In genomic region chr6:127376685-127377084, GRCh38 we compare ENCODE assay signal across 27 cellular contexts.
"Had no signal": no experiment of that assay in that cellular context is flagged by ENCODE, and none has a peak within 500 bp of the region (broad histone marks: within the 10 kb centered on the region; RNA-seq: fewer than 3 reads in every experiment).

No MANE protein-coding gene starts in this region.

- H3K4me2 ChIP-seq: hepatocyte had no signal

- H3K27me3 Mint-ChIP-seq: activated naive CD8-positive, alpha-beta T cell treated with anti-CD3 and anti-CD28 coated beads for 36 hours; T-cell had no signal

- H3K27ac Mint-ChIP-seq: activated CD4-positive, alpha-beta memory T cell treated with anti-CD3 and anti-CD28 coated beads for 36 hours; activated naive CD4-positive, alpha-beta T cell treated with anti-CD3 and anti-CD28 coated beads for 36 hours; activated naive CD8-positive, alpha-beta T cell treated with anti-CD3 and anti-CD28 coated beads for 36 hours; activated T-helper 1 cell treated with anti-CD3 and anti-CD28 coated beads, Interleukin-12 subunit alpha, Interleukin-12 subunit beta, Interleukin-2, Interleukin-4 antibody, amounts not matched to agents 30 ng/mL and 10 ng/mL and 1 ng/mL, durations not matched to agents 14 hours and 24 hours and 36 hours; endodermal cell; naive thymus-derived CD8-positive, alpha-beta T cell; T-cell had no signal

- H3K4me3 Mint-ChIP-seq: activated CD4-positive, alpha-beta memory T cell treated with anti-CD3 and anti-CD28 coated beads for 36 hours; activated naive CD4-positive, alpha-beta T cell treated with anti-CD3 and anti-CD28 coated beads for 36 hours; activated naive CD8-positive, alpha-beta T cell treated with anti-CD3 and anti-CD28 coated beads for 36 hours; activated T-helper 1 cell treated with anti-CD3 and anti-CD28 coated beads, Interleukin-12 subunit alpha, Interleukin-12 subunit beta, Interleukin-2, Interleukin-4 antibody, amounts not matched to agents 30 ng/mL and 10 ng/mL and 1 ng/mL, durations not matched to agents 14 hours and 24 hours and 36 hours; endodermal cell; naive thymus-derived CD8-positive, alpha-beta T cell; neural crest cell; T-cell had no signal

- H3K27ac ChIP-seq: adrenal gland, ascending aorta, brain microvascular endothelial cell, gastroesophageal sphincter, hepatocyte, pancreas, right atrium auricular region, tibial nerve, VCaP had no signal

- H3K27me3 ChIP-seq: adrenal gland, ascending aorta, brain microvascular endothelial cell, gastroesophageal sphincter, hepatocyte, pancreas, right atrium auricular region, tibial nerve had no signal

- H3K9me3 ChIP-seq: adrenal gland, pancreas had no signal

- H3K4me1 Mint-ChIP-seq: activated naive CD8-positive, alpha-beta T cell treated with anti-CD3 and anti-CD28 coated beads for 36 hours; endodermal cell; naive thymus-derived CD8-positive, alpha-beta T cell; neural crest cell; T-cell had no signal

- H3K4me3 ChIP-seq: adrenal gland, ascending aorta, gastroesophageal sphincter, hepatocyte, pancreas, right atrium auricular region, tibial nerve had no signal

- H3K4me1 ChIP-seq: adrenal gland, ascending aorta, gastroesophageal sphincter, pancreas, right atrium auricular region, tibial nerve had no signal

- H3K79me2 ChIP-seq: hepatocyte had no signal

- H2AFZ ChIP-seq: hepatocyte had no signal

- DNase-seq: activated CD4-positive, alpha-beta memory T cell treated with anti-CD3 and anti-CD28 coated beads for 36 hours; activated CD4-positive, alpha-beta T cell treated with anti-CD3 and anti-CD28 coated beads for 4 hours; activated CD8-positive, alpha-beta memory T cell treated with anti-CD3 and anti-CD28 coated beads, Interleukin-2, amount 50 U/mL, for 4 hours; activated effector memory CD4-positive, alpha-beta T cell treated with anti-CD3 and anti-CD28 coated beads, Interleukin-2, amount 50 U/mL, for 16 hours; activated naive CD4-positive, alpha-beta T cell treated with anti-CD3 and anti-CD28 coated beads for 36 hours; activated naive CD8-positive, alpha-beta T cell treated with anti-CD3 and anti-CD28 coated beads for 36 hours; activated T-cell treated with anti-CD3 and anti-CD28 coated beads, Interleukin-2, amount 50 U/mL, for 1 hour; adrenal gland; brain microvascular endothelial cell; cortex of kidney; endodermal cell; islet precursor cell; left ventricle myocardium superior; naive thymus-derived CD8-positive, alpha-beta T cell; nucleus accumbens; pancreas; stimulated activated CD4-positive, alpha-beta T cell treated with anti-CD3 and anti-CD28 coated beads, Interleukin-2, amount 100 ng/mL, for 48 hours; stimulated activated naive CD4-positive, alpha-beta T cell treated with Interleukin-2 at 50 U/mL for 16 hours; T-cell had no signal

- H3K36me3 ChIP-seq: adrenal gland, ascending aorta, brain microvascular endothelial cell, gastroesophageal sphincter, pancreas, right atrium auricular region, tibial nerve had no signal
